8 cellular contexts compared by ENCODE assay signal in genomic region chr2:96760036-96760985, GRCh38. TPM values are rescaled to one million over a fixed set of nuclear protein-coding genes. Genes with fewer than 3 reads are reported as not detected.
DNase-seq lines count a peak whose midpoint lies in the region; ATAC-seq, FAIRE-seq and TF ChIP-seq lines count a peak whose summit lies in the region.

CNNM4 (plus strand) TSS chr2:96760902; CDS start chr2:96761000, 98 bp downstream.

- TF ChIP-seq CTCF in GM12864 (IDR thresholded peaks at IDR 0.05; ENCODE audit: low read depth, low read length, missing control alignments) (peak; percentile 6), pancreas (IDR thresholded peaks at IDR 0.05) (no peak), tibial artery (IDR thresholded peaks at IDR 0.05) (no peak)

- peaks cover 44% of the 10 kb centered on the region for H3K4me1 Mint-ChIP-seq in activated naive CD8-positive, alpha-beta T cell treated with anti-CD3 and anti-CD28 coated beads for 36 hours

- H3K36me3 ChIP-seq in pancreas (no peaks in the 10 kb centered on the region), tibial artery (no peaks in the 10 kb centered on the region)

- FAIRE-seq in pancreas (lab: Jason Lieb, UNC): no peak

- no peaks in the 10 kb centered on the region for H3K27me3 ChIP-seq in pancreas
- no peaks in the 10 kb centered on the region for H3K27me3 ChIP-seq in tibial artery

- peak within 1 kb of the TSS; percentile 52 to 74 (median 64) for H3K27ac ChIP-seq in pancreas
- H3K27ac ChIP-seq in tibial artery: peak within 1 kb of the TSS; percentile 82 to 83

- peak within 1 kb of the TSS; percentile 74 for H3K27ac Mint-ChIP-seq in activated naive CD8-positive, alpha-beta T cell treated with anti-CD3 and anti-CD28 coated beads for 36 hours

- peak within 1 kb of the TSS; percentile 80 for H3K4me3 Mint-ChIP-seq in activated naive CD8-positive, alpha-beta T cell treated with anti-CD3 and anti-CD28 coated beads for 36 hours

- H3K9me3 ChIP-seq in pancreas: no peaks in the 10 kb centered on the region
- no peaks in the 10 kb centered on the region for H3K9me3 ChIP-seq in tibial artery

- ATAC-seq in HG02642 (IDR thresholded peaks at IDR 0.05; ENCODE audit: poor library complexity, unreplicated experiment): peak; percentile 86
- peak; percentile 97 for ATAC-seq in Right ventricle myocardium inferior
- peak; percentile 91 to 94 (median 93) for ATAC-seq in pancreas

- peak; percentile 66 for DNase-seq in GM12864 (ENCODE audit: low read depth)
- DNase-seq in NCI-H1105 (lab: John Stamatoyannopoulos, UW): peak; percentile 89
- DNase-seq in SKM-1 (lab: John Stamatoyannopoulos, UW; ENCODE audit: unreplicated experiment): peak; percentile 80
- DNase-seq in activated naive CD8-positive, alpha-beta T cell treated with anti-CD3 and anti-CD28 coated beads for 36 hours: peak; percentile 93
- peak; percentile 98 for DNase-seq in Right ventricle myocardium inferior (ENCODE audit: missing footprints)
- DNase-seq in pancreas: peak; percentile 97 to 99 (median 98)
- peak; percentile 92 to 97 for DNase-seq in tibial artery

- H3K27me3 Mint-ChIP-seq in activated naive CD8-positive, alpha-beta T cell treated with anti-CD3 and anti-CD28 coated beads for 36 hours: no peaks in the 10 kb centered on the region

- H3K4me3 ChIP-seq in GM12864 (ENCODE audit: low read depth, low read length): peak within 1 kb of the TSS; percentile 67
- peak within 1 kb of the TSS; percentile 51 to 80 (median 71) for H3K4me3 ChIP-seq in pancreas
- H3K4me3 ChIP-seq in tibial artery: peak within 1 kb of the TSS; percentile 62 to 78

- no peaks in the 10 kb centered on the region for H3K9me3 Mint-ChIP-seq in activated naive CD8-positive, alpha-beta T cell treated with anti-CD3 and anti-CD28 coated beads for 36 hours

- 4 to 6% methylated on average over 47 to 62 of the region's 62 CpGs for WGBS in pancreas, 2 donors

- H3K36me3 Mint-ChIP-seq in activated naive CD8-positive, alpha-beta T cell treated with anti-CD3 and anti-CD28 coated beads for 36 hours: no peaks in the 10 kb centered on the region

- intact Hi-C loops in Right ventricle myocardium inferior (cut with DNase I): loop anchor here (1.0 to 5.0 kb wide), 4 partner anchors 20 to 122 kb away; partner anchors contain the start of genes ANKRD39, CNNM3, KANSL3 and LMAN2L
- intact Hi-C loops in pancreas (cut with DNase I): no loop called here
- intact Hi-C loops in tibial artery (cut with DNase I; ENCODE audit: low total_unique reads): loop anchor here (5.0 kb wide), 1 partner anchor 123 kb away; the partner anchor contains the start of gene KANSL3

- H3K4me1 ChIP-seq in pancreas (peaks cover 7 to 31% (median 11%) of the 10 kb centered on the region in 3 donors), tibial artery (peaks cover 0 to 45% (median 37%) of the 10 kb centered on the region in 4 donors)

RNA-seq across cellular contexts. Expression of gene CNNM4, which starts in this region (rescaled TPM):
- 1 to 10 TPM; 5.9 to 6.2 TPM for total RNA-seq in activated naive CD8-positive, alpha-beta T cell treated with anti-CD3 and anti-CD28 coated beads for 36 hours
- total RNA-seq in Right ventricle myocardium inferior (33.3 TPM), pancreas (1 to 10 TPM; 4.8 to 6.9 (median 5.8) TPM)
- polyA plus RNA-seq in pancreas: 1 to 10 TPM; 3.3 to 5.6 TPM

Comparison
In these comparisons a context has a peak if more than half of its experiments do, and no peak if none do; other contexts are left out.
1. Peak in every context shown above with its lines: DNase-seq, ATAC-seq, H3K4me3 ChIP-seq and H3K27ac ChIP-seq.
2. intact Hi-C loops: an anchor here in Right ventricle myocardium inferior (1.0 to 5.0 kb wide) and tibial artery (5.0 kb wide); none called in pancreas.